In genomic region chr5:143664623-143665022, GRCh38 we compare ENCODE assay signal across 14 cellular contexts.
DNase-seq lines count a peak whose midpoint lies in the region; ATAC-seq and TF ChIP-seq lines count a peak whose summit lies in the region.
"Had no signal": no experiment of that assay in that cellular context is flagged by ENCODE, and none has a peak within 500 bp of the region (broad histone marks: within the 10 kb centered on the region; RNA-seq: fewer than 3 reads in every experiment).

No MANE protein-coding gene starts in this region.

- no peak overlapping the region for H3K4me3 Mint-ChIP-seq in MCF 10A (ENCODE audit: unreplicated experiment)
- H3K4me3 Mint-ChIP-seq: CD14-positive monocyte; CD8-positive, alpha-beta memory T cell had no signal

- H3K9me3 ChIP-seq in breast epithelium, result no peaks in the 10 kb centered on the region
- H3K9me3 ChIP-seq: Caco-2 had no signal

- no peaks in the 10 kb centered on the region for H3K36me3 Mint-ChIP-seq in MCF 10A (ENCODE audit: insufficient read depth, unreplicated experiment)
- H3K36me3 Mint-ChIP-seq: CD14-positive monocyte; CD8-positive, alpha-beta memory T cell had no signal

- POLR2A ChIA-PET in MCF 10A (lab: Yijun Ruan, JAX), result no interaction called here

- intact Hi-C loops in MCF 10A (cut with micrococcal nuclease) (no loop called here), breast epithelium (cut with DNase I; ENCODE audit: low total_unique reads) (no loop called here)

- H3K27me3 ChIP-seq in breast epithelium, result no peaks in the 10 kb centered on the region

- H3K27ac Mint-ChIP-seq in MCF 10A (ENCODE audit: low read depth, unreplicated experiment), result peak overlapping the region; percentile 10
- H3K27ac Mint-ChIP-seq: CD8-positive, alpha-beta memory T cell had no signal

- H3K4me1 Mint-ChIP-seq in MCF 10A (ENCODE audit: insufficient read depth, unreplicated experiment), result peaks cover 2% of the 10 kb centered on the region
- H3K4me1 Mint-ChIP-seq: CD8-positive, alpha-beta memory T cell had no signal

- H3K4me1 ChIP-seq in breast epithelium, result no peaks in the 10 kb centered on the region

- DNase-seq in MCF 10A (ENCODE audit: unreplicated experiment), result no peak
- no peak for DNase-seq in breast epithelium (ENCODE audit: low spot score in 2 of 2)
- DNase-seq in NCI-H69 (lab: John Stamatoyannopoulos, UW), result peak; percentile 7
- DNase-seq in fibroblast of mammary gland (ENCODE audit: low read depth), result peak; percentile 59
- DNase-seq in cerebellum (ENCODE audit: low spot score), result no peak
- DNase-seq: Caco-2; CD8-positive, alpha-beta memory T cell; GF-D8; GM23248 had no signal

- H3K9me3 Mint-ChIP-seq in MCF 10A (ENCODE audit: unreplicated experiment), result no peaks in the 10 kb centered on the region
- H3K9me3 Mint-ChIP-seq: CD8-positive, alpha-beta memory T cell had no signal

- no peak overlapping the region for H3K27ac ChIP-seq in breast epithelium
- H3K27ac ChIP-seq: GM23248, HL-60 had no signal

- no peaks in the 10 kb centered on the region for H3K27me3 Mint-ChIP-seq in MCF 10A (ENCODE audit: insufficient read depth, unreplicated experiment)

- no peak for ATAC-seq in GM18909 (IDR thresholded peaks at IDR 0.05; ENCODE audit: poor library complexity, unreplicated experiment)
- ATAC-seq in GM21576 (IDR thresholded peaks at IDR 0.05; ENCODE audit: unreplicated experiment), result no peak
- ATAC-seq: HCT116 had no signal

- no peaks in the 10 kb centered on the region for H3K36me3 ChIP-seq in breast epithelium

- no peak for TF ChIP-seq CTCF in MCF 10A (IDR thresholded peaks at IDR 0.05; ENCODE audit: unreplicated experiment)
- TF ChIP-seq CTCF in breast epithelium (IDR thresholded peaks at IDR 0.05), result no peak
- TF ChIP-seq CTCF in fibroblast of mammary gland (conservative IDR thresholded peaks at IDR 0.05; ENCODE audit: control insufficient read depth, insufficient read depth, low read depth, low read length), result no peak

- H3K4me3 ChIP-seq in breast epithelium, result no peak overlapping the region
- H3K4me3 ChIP-seq in fibroblast of mammary gland (ENCODE audit: control insufficient read depth, low read depth, low read length), result no peak overlapping the region
- H3K4me3 ChIP-seq: GM23248 had no signal

- BruUV-seq in MCF 10A (replicated peaks; lab: Mats Ljungman, UMichigan), result no TSS peak

- TF ChIP-seq POLR2A in breast epithelium (IDR thresholded peaks at IDR 0.05), result no peak

- CTCF ChIA-PET in MCF 10A (lab: Yijun Ruan, JAX), result interaction anchor here (0.6 to 1.2 kb wide), 3 partner anchors 12 to 605 kb away, joined by 3 to 5 read pairs (median 3); no protein-coding TSS in a partner anchor

Comparison
In these comparisons a context has a peak if more than half of its experiments do, and no peak if none do; other contexts are left out.
1. DNase-seq: peak in NCI-H69 (single experiment) and fibroblast of mammary gland (single experiment); none in MCF 10A (single experiment), breast epithelium (0 of 2) and cerebellum (single experiment).